27 cellular contexts compared by ENCODE assay signal in genomic region chr1:66678151-66678550, GRCh38.
"Had no signal": no experiment of that assay in that cellular context is flagged by ENCODE, and none has a peak within 500 bp of the region (broad histone marks: within the 10 kb centered on the region; RNA-seq: fewer than 3 reads in every experiment).

No MANE protein-coding gene starts in this region.

- H3K4me1 ChIP-seq: pancreas, prostate gland had no signal

- H3K27ac Mint-ChIP-seq: activated CD8-positive, alpha-beta memory T cell treated with anti-CD3 and anti-CD28 coated beads, Interleukin-2, amount 10 ng/mL, durations not matched to agents 7 days and 5 days; activated CD8-positive, alpha-beta T cell treated with anti-CD3 and anti-CD28 coated beads, Interleukin-2, amount 10 ng/mL, durations not matched to agents 7 days and 5 days; activated naive CD4-positive, alpha-beta T cell treated with anti-CD3 and anti-CD28 coated beads, Interleukin-2, amount 50 U/mL, for 24 hours; activated naive CD8-positive, alpha-beta T cell treated with anti-CD3 and anti-CD28 coated beads, Interleukin-2, amount 50 U/mL, for 24 hours; activated T-helper 2 cell treated with anti-CD3 and anti-CD28 coated beads, Interferon-gamma antibody, Interleukin-2, Interleukin-4, amounts not matched to agents 10 μg/mL and 5 μg/mL and 100 μg/mL, durations not matched to agents 14 hours and 24 hours and 36 hours; nephron progenitor cell; stimulated activated naive B cell treated with anti-CD40 and anti-IgM and Interleukin-4, amounts not matched to agents 10 μg/mL and 1 μg/mL and 100 μg/mL, for 72 hours; WTC11 had no signal

- DNase-seq: activated CD4-positive, alpha-beta T cell treated with anti-CD3 and anti-CD28 coated beads for 1 hour; activated CD8-positive, alpha-beta memory T cell treated with anti-CD3 and anti-CD28 coated beads, Interleukin-2, amount 10 ng/mL, durations not matched to agents 7 days and 5 days; activated CD8-positive, alpha-beta T cell treated with anti-CD3 and anti-CD28 coated beads, Interleukin-2, amount 10 ng/mL, durations not matched to agents 7 days and 5 days; activated naive CD8-positive, alpha-beta T cell treated with anti-CD3 and anti-CD28 coated beads, Interleukin-2, amount 50 U/mL, for 24 hours; activated T-cell treated with anti-CD3 and anti-CD28 coated beads, Interleukin-2, amount 50 U/mL, for 48 hours; amygdala; cerebellar nuclear complex; cortex of kidney; esophagus squamous epithelium; foreskin melanocyte; islet precursor cell; mammary epithelial cell; nephron progenitor cell; pancreas; retina; stimulated activated CD4-positive, alpha-beta T cell treated with anti-CD3 and anti-CD28 coated beads, Interleukin-15, amount 100 ng/mL, for 24 hours; stimulated activated CD4-positive, alpha-beta T cell treated with anti-CD3 and anti-CD28 coated beads, Interleukin-2, amount 100 ng/mL, for 24 hours; stimulated activated naive B cell treated with anti-CD40 and anti-IgM and Interleukin-4, amounts not matched to agents 10 μg/mL and 1 μg/mL and 100 μg/mL, for 72 hours; stomach; T-helper 2 cell had no signal

- H3K36me3 ChIP-seq: esophagus squamous epithelium, neutrophil, pancreas, prostate gland, tibial nerve had no signal

- ATAC-seq: activated CD8-positive, alpha-beta memory T cell treated with anti-CD3 and anti-CD28 coated beads, Interleukin-2, amount 10 ng/mL, durations not matched to agents 7 days and 5 days; activated CD8-positive, alpha-beta T cell treated with anti-CD3 and anti-CD28 coated beads, Interleukin-2, amount 10 ng/mL, durations not matched to agents 7 days and 5 days; activated naive CD8-positive, alpha-beta T cell treated with anti-CD3 and anti-CD28 coated beads, Interleukin-2, amount 50 U/mL, for 24 hours; pancreas; stimulated activated naive B cell treated with anti-CD40 and anti-IgM and Interleukin-4, amounts not matched to agents 10 μg/mL and 1 μg/mL and 100 μg/mL, for 72 hours; WTC11 had no signal

- H3K4me3 Mint-ChIP-seq: activated CD8-positive, alpha-beta memory T cell treated with anti-CD3 and anti-CD28 coated beads, Interleukin-2, amount 10 ng/mL, durations not matched to agents 7 days and 5 days; activated CD8-positive, alpha-beta T cell treated with anti-CD3 and anti-CD28 coated beads, Interleukin-2, amount 10 ng/mL, durations not matched to agents 7 days and 5 days; activated naive CD4-positive, alpha-beta T cell treated with anti-CD3 and anti-CD28 coated beads, Interleukin-2, amount 50 U/mL, for 24 hours; activated naive CD8-positive, alpha-beta T cell treated with anti-CD3 and anti-CD28 coated beads, Interleukin-2, amount 50 U/mL, for 24 hours; nephron progenitor cell; stimulated activated naive B cell treated with anti-CD40 and anti-IgM and Interleukin-4, amounts not matched to agents 10 μg/mL and 1 μg/mL and 100 μg/mL, for 72 hours; WTC11 had no signal

- H3K36me3 Mint-ChIP-seq: activated CD8-positive, alpha-beta memory T cell treated with anti-CD3 and anti-CD28 coated beads, Interleukin-2, amount 10 ng/mL, durations not matched to agents 7 days and 5 days; activated naive CD4-positive, alpha-beta T cell treated with anti-CD3 and anti-CD28 coated beads, Interleukin-2, amount 50 U/mL, for 24 hours; stimulated activated naive B cell treated with anti-CD40 and anti-IgM and Interleukin-4, amounts not matched to agents 10 μg/mL and 1 μg/mL and 100 μg/mL, for 72 hours; WTC11 had no signal

- H3K4me1 Mint-ChIP-seq: activated naive CD4-positive, alpha-beta T cell treated with anti-CD3 and anti-CD28 coated beads, Interleukin-2, amount 50 U/mL, for 24 hours; activated naive CD8-positive, alpha-beta T cell treated with anti-CD3 and anti-CD28 coated beads, Interleukin-2, amount 50 U/mL, for 24 hours; stimulated activated naive B cell treated with anti-CD40 and anti-IgM and Interleukin-4, amounts not matched to agents 10 μg/mL and 1 μg/mL and 100 μg/mL, for 72 hours; WTC11 had no signal

- H3K9me3 Mint-ChIP-seq: activated naive CD4-positive, alpha-beta T cell treated with anti-CD3 and anti-CD28 coated beads, Interleukin-2, amount 50 U/mL, for 24 hours; activated naive CD8-positive, alpha-beta T cell treated with anti-CD3 and anti-CD28 coated beads, Interleukin-2, amount 50 U/mL, for 24 hours; activated T-helper 2 cell treated with anti-CD3 and anti-CD28 coated beads, Interferon-gamma antibody, Interleukin-2, Interleukin-4, amounts not matched to agents 10 μg/mL and 5 μg/mL and 100 μg/mL, durations not matched to agents 14 hours and 24 hours and 36 hours; nephron progenitor cell; stimulated activated naive B cell treated with anti-CD40 and anti-IgM and Interleukin-4, amounts not matched to agents 10 μg/mL and 1 μg/mL and 100 μg/mL, for 72 hours; WTC11 had no signal

- H3K27me3 Mint-ChIP-seq: activated naive CD8-positive, alpha-beta T cell treated with anti-CD3 and anti-CD28 coated beads, Interleukin-2, amount 50 U/mL, for 24 hours had no signal

- H3K9me3 ChIP-seq: esophagus squamous epithelium, neutrophil, pancreas, prostate gland, stomach, tibial nerve had no signal

- FAIRE-seq: pancreas had no signal

- H3K27me3 ChIP-seq: esophagus squamous epithelium, neutrophil, pancreas, stomach, tibial nerve had no signal

- H3K4me3 ChIP-seq: esophagus squamous epithelium, pancreas, prostate gland, stomach, tibial nerve had no signal

- H3K27ac ChIP-seq: epithelial cell of prostate, neutrophil, pancreas, prostate gland, stomach had no signal
